ENCODE assay signal across 26 cellular contexts in genomic region chr1:93332368-93332767, GRCh38.
"Had no signal": no experiment of that assay in that cellular context is flagged by ENCODE, and none has a peak within 500 bp of the region (broad histone marks: within the 10 kb centered on the region; RNA-seq: fewer than 3 reads in every experiment).

No MANE protein-coding gene starts in this region.

- DNase-seq: colonic mucosa; cortex of kidney; effector CD8-positive, alpha-beta T cell; effector memory CD8-positive, alpha-beta T cell; endodermal cell; erythroblast; esophagus squamous epithelium; foreskin fibroblast; foreskin melanocyte; gastrocnemius medialis; glutamatergic neuron; heart right ventricle; hippocampal formation; immature natural killer cell; islet precursor cell; kidney; kidney glomerular epithelial cell; left colon; left lung; left ventricle myocardium superior; lower lobe of right lung; mesenchymal stem cell; mucosa of descending colon; naive B cell; naive thymus-derived CD8-positive, alpha-beta T cell had no signal

- H3K27me3 ChIP-seq: colonic mucosa, esophagus squamous epithelium, gastrocnemius medialis, heart right ventricle, left lung had no signal

- H3K4me3 ChIP-seq: colonic mucosa, esophagus squamous epithelium, gastrocnemius medialis, heart right ventricle, left lung, lower lobe of right lung, mucosa of descending colon had no signal

- H3K4me1 ChIP-seq: colonic mucosa, gastrocnemius medialis, left lung, lower lobe of right lung had no signal

- H3K27ac ChIP-seq: colonic mucosa, epithelial cell of prostate, esophagus squamous epithelium, gastrocnemius medialis, heart right ventricle, left lung, lower lobe of right lung had no signal

- H3K36me3 ChIP-seq: colonic mucosa, gastrocnemius medialis, lower lobe of right lung had no signal

- H3K9me3 ChIP-seq: colonic mucosa, esophagus squamous epithelium, gastrocnemius medialis, heart right ventricle, left lung, lower lobe of right lung, mucosa of descending colon had no signal
